Comparison of ENCODE assay signal across 2 cellular contexts in the genomic region with DNA sequence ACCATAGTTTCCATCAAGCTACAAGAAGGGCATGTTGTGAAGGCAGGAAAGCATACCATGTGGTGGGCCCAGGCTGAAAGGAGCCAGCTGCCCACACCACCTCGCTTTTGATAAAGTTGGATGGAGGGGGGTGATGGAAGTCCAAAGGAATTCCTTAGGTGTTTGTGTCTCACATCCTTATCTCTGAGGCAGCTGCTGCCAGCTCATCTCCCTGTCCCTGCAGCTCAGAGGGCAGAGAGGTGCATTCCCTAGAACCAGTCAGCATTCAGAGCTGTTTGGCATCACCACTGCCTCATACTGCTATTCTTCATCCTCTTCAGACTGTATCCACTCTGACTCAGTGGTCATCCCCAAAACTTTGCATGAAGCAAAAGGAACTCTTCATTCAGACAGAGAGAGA.
TF ChIP-seq lines count a peak whose summit lies in the region.

No MANE protein-coding gene starts in this region.

TF ChIP-seq in IMR-90, 13 proteins besides CTCF, POLR2A, EP300 and RAD21 (continued from another document):
- TF ChIP-seq USF2 (IDR thresholded peaks at IDR 0.05; ENCODE audit: low read depth, low read length) (no peak), CEBPB (IDR thresholded peaks at IDR 0.05; ENCODE audit: low read depth, low read length) (no peak), SMC3 (IDR thresholded peaks at IDR 0.05; ENCODE audit: low read depth, low read length) (no peak), RFX5 (IDR thresholded peaks at IDR 0.05; ENCODE audit: low read depth, low read length) (no peak), BHLHE40 (IDR thresholded peaks at IDR 0.05; ENCODE audit: low read depth, low read length) (no peak)
- TF ChIP-seq, protein P1, sequence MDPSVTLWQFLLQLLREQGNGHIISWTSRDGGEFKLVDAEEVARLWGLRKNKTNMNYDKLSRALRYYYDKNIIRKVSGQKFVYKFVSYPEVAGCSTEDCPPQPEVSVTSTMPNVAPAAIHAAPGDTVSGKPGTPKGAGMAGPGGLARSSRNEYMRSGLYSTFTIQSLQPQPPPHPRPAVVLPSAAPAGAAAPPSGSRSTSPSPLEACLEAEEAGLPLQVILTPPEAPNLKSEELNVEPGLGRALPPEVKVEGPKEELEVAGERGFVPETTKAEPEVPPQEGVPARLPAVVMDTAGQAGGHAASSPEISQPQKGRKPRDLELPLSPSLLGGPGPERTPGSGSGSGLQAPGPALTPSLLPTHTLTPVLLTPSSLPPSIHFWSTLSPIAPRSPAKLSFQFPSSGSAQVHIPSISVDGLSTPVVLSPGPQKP (IDR thresholded peaks at IDR 0.05; ENCODE audit: borderline replicate concordance, low read depth, low read length): no peak

TF ChIP-seq in SK-N-SH treated with all-trans-retinoic acid at 6 μM for 48 hours, 23 proteins besides CTCF, POLR2A, EP300 and RAD21 (continued from another document):
- TF ChIP-seq, protein P2, sequence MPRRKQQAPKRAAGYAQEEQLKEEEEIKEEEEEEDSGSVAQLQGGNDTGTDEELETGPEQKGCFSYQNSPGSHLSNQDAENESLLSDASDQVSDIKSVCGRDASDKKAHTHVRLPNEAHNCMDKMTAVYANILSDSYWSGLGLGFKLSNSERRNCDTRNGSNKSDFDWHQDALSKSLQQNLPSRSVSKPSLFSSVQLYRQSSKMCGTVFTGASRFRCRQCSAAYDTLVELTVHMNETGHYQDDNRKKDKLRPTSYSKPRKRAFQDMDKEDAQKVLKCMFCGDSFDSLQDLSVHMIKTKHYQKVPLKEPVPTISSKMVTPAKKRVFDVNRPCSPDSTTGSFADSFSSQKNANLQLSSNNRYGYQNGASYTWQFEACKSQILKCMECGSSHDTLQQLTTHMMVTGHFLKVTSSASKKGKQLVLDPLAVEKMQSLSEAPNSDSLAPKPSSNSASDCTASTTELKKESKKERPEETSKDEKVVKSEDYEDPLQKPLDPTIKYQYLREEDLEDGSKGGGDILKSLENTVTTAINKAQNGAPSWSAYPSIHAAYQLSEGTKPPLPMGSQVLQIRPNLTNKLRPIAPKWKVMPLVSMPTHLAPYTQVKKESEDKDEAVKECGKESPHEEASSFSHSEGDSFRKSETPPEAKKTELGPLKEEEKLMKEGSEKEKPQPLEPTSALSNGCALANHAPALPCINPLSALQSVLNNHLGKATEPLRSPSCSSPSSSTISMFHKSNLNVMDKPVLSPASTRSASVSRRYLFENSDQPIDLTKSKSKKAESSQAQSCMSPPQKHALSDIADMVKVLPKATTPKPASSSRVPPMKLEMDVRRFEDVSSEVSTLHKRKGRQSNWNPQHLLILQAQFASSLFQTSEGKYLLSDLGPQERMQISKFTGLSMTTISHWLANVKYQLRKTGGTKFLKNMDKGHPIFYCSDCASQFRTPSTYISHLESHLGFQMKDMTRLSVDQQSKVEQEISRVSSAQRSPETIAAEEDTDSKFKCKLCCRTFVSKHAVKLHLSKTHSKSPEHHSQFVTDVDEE (CRISPR knock-in tag; IDR thresholded peaks at IDR 0.05): no peak
- no peak for TF ChIP-seq BACH2 (CRISPR knock-in tag; IDR thresholded peaks at IDR 0.05; ENCODE audit: borderline replicate concordance)
